ENCODE assay signal across 10 cellular contexts in genomic region chr11:48005878-48006277, GRCh38. TPM values are rescaled to one million over a fixed set of nuclear protein-coding genes. Genes with fewer than 3 reads are reported as not detected.
DNase-seq lines count a peak whose midpoint lies in the region; ATAC-seq and TF ChIP-seq lines count a peak whose summit lies in the region.
"Had no signal": no experiment of that assay in that cellular context is flagged by ENCODE, and none has a peak within 500 bp of the region (broad histone marks: within the 10 kb centered on the region; RNA-seq: fewer than 3 reads in every experiment).

No MANE protein-coding gene starts in this region.

- H3K9me3 ChIP-seq in Panc1 (ENCODE audit: control insufficient read depth, insufficient read depth, low read depth, low read length): no peaks in the 10 kb centered on the region

- no peak overlapping the region; the same call in 1 of the 2 replicates for H3K27ac ChIP-seq in Panc1 (ENCODE audit: low read length)
- peak overlapping the region in 40 of 59 donors; percentile 1 to 76 (median 46) for H3K27ac ChIP-seq in dorsolateral prefrontal cortex

- H3K36me3 Mint-ChIP-seq in activated CD4-positive, alpha-beta T cell treated with anti-CD3 and anti-CD28 coated beads for 36 hours (ENCODE audit: low read depth): peaks cover 1% of the 10 kb centered on the region
- H3K36me3 Mint-ChIP-seq in stimulated activated memory B cell treated with anti-CD40 and anti-IgM and Interleukin-4, amounts not matched to agents 10 μg/mL and 1 μg/mL and 100 μg/mL, for 72 hours: no peaks in the 10 kb centered on the region

- TF ChIP-seq CTCF in Panc1 (IDR thresholded peaks at IDR 0.05) (no peak), dorsolateral prefrontal cortex (IDR thresholded peaks at IDR 0.05 in 54 of 56, conservative IDR thresholded peaks at IDR 0.05 in 2 of 56; ENCODE audit: low read depth in 1 of 56, partially characterized antibody in 56 of 56) (no peak)

- in situ Hi-C loops in Panc1 (cut with HindIII; ENCODE audit: low pct_unique_long_range_greater_than_20kb, low sequenced_read_pairs): no loop called here

- ATAC-seq in activated CD4-positive, alpha-beta T cell treated with anti-CD3 and anti-CD28 coated beads for 36 hours: no peak
- ATAC-seq in Panc1 (peak; percentile 42), GM18858 (IDR thresholded peaks at IDR 0.05; ENCODE audit: unreplicated experiment) (no peak), HG02610 (IDR thresholded peaks at IDR 0.05; ENCODE audit: unreplicated experiment) (no peak)
- ATAC-seq in stimulated activated memory B cell treated with anti-CD40 and anti-IgM and Interleukin-4, amounts not matched to agents 10 μg/mL and 1 μg/mL and 100 μg/mL, for 72 hours: no peak

- BruUV-seq in Panc1 (replicated peaks; lab: Mats Ljungman, UMichigan): no TSS peak

- H3K4me3 ChIP-seq in Panc1 (ENCODE audit: low read depth in 2 of 2, low read length in 2 of 2): no peak overlapping the region
- H3K4me3 ChIP-seq in dorsolateral prefrontal cortex: no peak overlapping the region

- intact Hi-C loops in activated CD4-positive, alpha-beta T cell treated with anti-CD3 and anti-CD28 coated beads for 36 hours (cut with DNase I, micrococcal nuclease): loop anchor here (1.0 to 10.0 kb wide), 15 partner anchors 15 to 1881 kb away; partner anchors contain the start of genes DDB2 (in 1 of the 2), FNBP4 (in 1 of the 2), NUP160 (in 1 of the 2) and PHF21A (in 1 of the 2)
- intact Hi-C loops in Panc1 (cut with micrococcal nuclease; ENCODE audit: unreplicated experiment): no loop called here
- intact Hi-C loops in dorsolateral prefrontal cortex (cut with DNase I): no loop called here

- H3K4me1 Mint-ChIP-seq in activated CD4-positive, alpha-beta T cell treated with anti-CD3 and anti-CD28 coated beads for 36 hours: peaks cover 83% of the 10 kb centered on the region
- peaks cover 65% of the 10 kb centered on the region for H3K4me1 Mint-ChIP-seq in stimulated activated memory B cell treated with anti-CD40 and anti-IgM and Interleukin-4, amounts not matched to agents 10 μg/mL and 1 μg/mL and 100 μg/mL, for 72 hours

- H3K36me3 ChIP-seq in Panc1 (ENCODE audit: control insufficient read depth, insufficient read depth, low read length): no peaks in the 10 kb centered on the region

- POLR2A ChIA-PET in activated CD4-positive, alpha-beta T cell treated with anti-CD3 and anti-CD28 coated beads for 36 hours (lab: Charles Lee): interaction anchor here (0.6 to 1.7 kb wide), 7 partner anchors 11 to 73 kb away, joined by 3 to 14 read pairs (median 5); no protein-coding TSS in a partner anchor
- POLR2A ChIA-PET in Panc1 (lab: Charles Lee): no interaction called here

- CTCF ChIA-PET in activated CD4-positive, alpha-beta T cell treated with anti-CD3 and anti-CD28 coated beads for 36 hours (lab: Charles Lee): interaction anchor here (0.6 to 4.1 kb wide), 10 partner anchors 12 to 103 kb away, joined by 3 to 26 read pairs (median 6); no protein-coding TSS in a partner anchor
- CTCF ChIA-PET in Panc1 (lab: Charles Lee): interaction anchor here (0.6 kb wide), 1 partner anchor 82 kb away, joined by 5 read pairs; no protein-coding TSS in a partner anchor

- peak overlapping the region; percentile 96 for H3K27ac Mint-ChIP-seq in activated CD4-positive, alpha-beta T cell treated with anti-CD3 and anti-CD28 coated beads for 36 hours
- H3K27ac Mint-ChIP-seq in stimulated activated memory B cell treated with anti-CD40 and anti-IgM and Interleukin-4, amounts not matched to agents 10 μg/mL and 1 μg/mL and 100 μg/mL, for 72 hours: peak overlapping the region; percentile 93

- no peaks in the 10 kb centered on the region for H3K9me3 Mint-ChIP-seq in activated CD4-positive, alpha-beta T cell treated with anti-CD3 and anti-CD28 coated beads for 36 hours (ENCODE audit: low read depth)
- H3K9me3 Mint-ChIP-seq in stimulated activated memory B cell treated with anti-CD40 and anti-IgM and Interleukin-4, amounts not matched to agents 10 μg/mL and 1 μg/mL and 100 μg/mL, for 72 hours: no peaks in the 10 kb centered on the region

- H3K4me3 Mint-ChIP-seq in activated CD4-positive, alpha-beta T cell treated with anti-CD3 and anti-CD28 coated beads for 36 hours: peak overlapping the region; percentile 56
- H3K4me3 Mint-ChIP-seq in stimulated activated memory B cell treated with anti-CD40 and anti-IgM and Interleukin-4, amounts not matched to agents 10 μg/mL and 1 μg/mL and 100 μg/mL, for 72 hours: peak overlapping the region; percentile 29

- H3K4me1 ChIP-seq in Panc1 (ENCODE audit: control insufficient read depth, insufficient read depth, low read length): peaks cover 41% of the 10 kb centered on the region

- H3K27me3 ChIP-seq in Panc1 (ENCODE audit: control insufficient read depth, insufficient read depth, low read length) (no peaks in the 10 kb centered on the region), dorsolateral prefrontal cortex (no peaks in the 10 kb centered on the region)

- no peaks in the 10 kb centered on the region for H3K27me3 Mint-ChIP-seq in activated CD4-positive, alpha-beta T cell treated with anti-CD3 and anti-CD28 coated beads for 36 hours
- H3K27me3 Mint-ChIP-seq in stimulated activated memory B cell treated with anti-CD40 and anti-IgM and Interleukin-4, amounts not matched to agents 10 μg/mL and 1 μg/mL and 100 μg/mL, for 72 hours: no peaks in the 10 kb centered on the region

- peak; percentile 49 for DNase-seq in activated CD4-positive, alpha-beta T cell treated with anti-CD3 and anti-CD28 coated beads for 36 hours
- DNase-seq in activated CD4-positive, alpha-beta T cell treated with anti-CD3 and anti-CD28 coated beads, Interleukin-2, amount 50 U/mL, for 4 hours: no peak
- DNase-seq in Panc1 (ENCODE audit: low read depth, low spot score): no peak
- peak in 1 of 10 donors; percentile 42 for DNase-seq in dorsolateral prefrontal cortex
- no peak for DNase-seq in NCI-H128 (lab: John Stamatoyannopoulos, UW; ENCODE audit: unreplicated experiment)
- DNase-seq: midbrain, NCI-H2081 treated with DMSO at 0.1 percent for 48 hours had no signal

RNA-seq across cellular contexts. Expression of gene PTPRJ, which starts 25.5 kb away (rescaled TPM):
- total RNA-seq in activated CD4-positive, alpha-beta T cell treated with anti-CD3 and anti-CD28 coated beads for 36 hours: 10 to 100 TPM; 20.8 to 21.3 TPM
- total RNA-seq in Panc1 (2021; ENCODE audit: unreplicated experiment) (73.6 TPM), dorsolateral prefrontal cortex (10 to 100 TPM; 28.6 to 58.8 (median 37.2) TPM)
- polyA plus RNA-seq in Panc1 (2012; ENCODE audit: insufficient read length): 22.0 TPM

Comparison
In these comparisons a context has a peak if more than half of its experiments do, and no peak if none do; other contexts are left out.
1. intact Hi-C loops: an anchor here in activated CD4-positive, alpha-beta T cell treated with anti-CD3 and anti-CD28 coated beads for 36 hours (1.0 to 10.0 kb wide); none called in Panc1 and dorsolateral prefrontal cortex.